7 cellular contexts compared by ENCODE assay signal in genomic region chrX:148501121-148502066, GRCh38. TPM values are rescaled to one million over a fixed set of nuclear protein-coding genes. Genes with fewer than 3 reads are reported as not detected.
DNase-seq lines count a peak whose midpoint lies in the region; ATAC-seq and TF ChIP-seq lines count a peak whose summit lies in the region.

No MANE protein-coding gene starts in this region.

- H3K9me2 ChIP-seq in MM.1S (replicated peaks; ENCODE audit: insufficient read depth, low read length): no peaks in the 10 kb centered on the region

- H3K27ac ChIP-seq in MM.1S (ENCODE audit: low read length) (no peak overlapping the region), body of pancreas (no peak overlapping the region), thyroid gland (no peak overlapping the region)

- H3K36me3 ChIP-seq in MM.1S (replicated peaks; ENCODE audit: insufficient read depth, low read length) (no peaks in the 10 kb centered on the region), body of pancreas (replicated peaks in 1 of 2; ENCODE audit: insufficient read depth in 1 of 2, low read depth in 2 of 2) (no peaks in the 10 kb centered on the region), thyroid gland (no peaks in the 10 kb centered on the region)

- peak overlapping the region; percentile 55 for H3K4me3 ChIP-seq in MM.1S (ENCODE audit: low read length)
- H3K4me3 ChIP-seq in body of pancreas: no peak overlapping the region
- H3K4me3 ChIP-seq in lower leg skin (ENCODE audit: low read depth, poor library complexity, severe bottlenecking): peak overlapping the region; percentile 20
- peak overlapping the region in 2 of 3 donors; percentile 5 to 21 for H3K4me3 ChIP-seq in thyroid gland (replicated peaks in 1 of 3)

- in situ Hi-C loops in GM13976 (cut with MboI; ENCODE audit: low sequenced_read_pairs, unreplicated experiment): no loop called here

- no peaks in the 10 kb centered on the region for H3K79me2 ChIP-seq in MM.1S (ENCODE audit: low read length)

- no peaks in the 10 kb centered on the region for H3K27me3 ChIP-seq in MM.1S (replicated peaks; ENCODE audit: insufficient read depth, low read length)
- H3K27me3 ChIP-seq in body of pancreas: no peaks in the 10 kb centered on the region
- peaks cover 6% of the 10 kb centered on the region for H3K27me3 ChIP-seq in thyroid gland

- 4 to 10% methylated on average over 20 to 42 of the region's 60 CpGs for WGBS in body of pancreas, 2 donors
- 7 to 54% methylated on average over 22 to 60 of the region's 60 CpGs for WGBS in lower leg skin, 2 donors
- 8 to 20% methylated on average over 5 to 10 of the region's 60 CpGs for WGBS in thyroid gland, 2 donors

- intact Hi-C loops in body of pancreas (cut with DNase I) (no loop called here), lower leg skin (cut with DNase I; ENCODE audit: low total_unique reads) (no loop called here), thyroid gland (cut with DNase I) (no loop called here)

- H3F3A ChIP-seq in MM.1S (ENCODE audit: insufficient read depth, low read length): no peaks in the 10 kb centered on the region

- H4K20me1 ChIP-seq in MM.1S (ENCODE audit: insufficient read depth, low read length): no peaks in the 10 kb centered on the region

- no peak for TF ChIP-seq POLR2A in body of pancreas (IDR thresholded peaks at IDR 0.05)
- no peak for TF ChIP-seq POLR2A in lower leg skin (IDR thresholded peaks at IDR 0.05)
- no peak for TF ChIP-seq POLR2A in thyroid gland (IDR thresholded peaks at IDR 0.05)

- TF ChIP-seq CTCF in MM.1S (IDR thresholded peaks at IDR 0.05; ENCODE audit: low read length): no peak
- no peak for TF ChIP-seq CTCF in body of pancreas (IDR thresholded peaks at IDR 0.05)
- TF ChIP-seq CTCF in lower leg skin (IDR thresholded peaks at IDR 0.05): no peak
- no peak for TF ChIP-seq CTCF in thyroid gland (IDR thresholded peaks at IDR 0.05)
- no peak for TF ChIP-seq CTCF in GM13976 (IDR thresholded peaks at IDR 0.05; ENCODE audit: borderline replicate concordance, control extremely low read depth, extremely low read depth, insufficient read depth, missing control alignments)

- peak overlapping the region; percentile 30 for H2AFZ ChIP-seq in MM.1S (ENCODE audit: low read length)

- peak; percentile 17 for ATAC-seq in GM19351 (IDR thresholded peaks at IDR 0.05; ENCODE audit: unreplicated experiment)
- ATAC-seq in body of pancreas: peak; percentile 15

- DNase-seq in MM.1S (peak; percentile 11), body of pancreas (no peak), lower leg skin (ENCODE audit: low spot score in 2 of 2) (no peak), thyroid gland (peak in 1 of 2 donors; percentile 5), NCI-H2171 (lab: John Stamatoyannopoulos, UW) (no peak), GM13976 (ENCODE audit: low spot score) (no peak)

- peak overlapping the region; percentile 77 for H3K4me2 ChIP-seq in MM.1S (ENCODE audit: low read depth, low read length)

- no peaks in the 10 kb centered on the region for H3K4me1 ChIP-seq in MM.1S (ENCODE audit: low read length)
- peaks cover 11% of the 10 kb centered on the region for H3K4me1 ChIP-seq in body of pancreas
- H3K4me1 ChIP-seq in thyroid gland: peaks cover 0 to 8% of the 10 kb centered on the region in 2 donors

- H3K9ac ChIP-seq in MM.1S (ENCODE audit: low read length): no peak overlapping the region; the same call in 1 of the 2 replicates

- H3K9me3 ChIP-seq in MM.1S (replicated peaks; ENCODE audit: insufficient read depth, low read length) (no peaks in the 10 kb centered on the region), body of pancreas (no peaks in the 10 kb centered on the region), thyroid gland (no peaks in the 10 kb centered on the region)

RNA-seq across cellular contexts. Expression of gene AFF2, which starts 1.0 kb away (rescaled TPM):
- total RNA-seq in body of pancreas (1 to 10 TPM in 1 of 2 donors, under 1 TPM in 1; 0.99 to 2.1 TPM), lower leg skin (1 to 10 TPM; 1.1 to 6.4 (median 2.5) TPM), thyroid gland (1 to 10 TPM; 3.7 to 6.5 (median 4.4) TPM)

Comparison
In these comparisons a context has a peak if more than half of its experiments do, and no peak if none do; other contexts are left out.
1. H3K4me3 ChIP-seq: peak in MM.1S (single experiment), lower leg skin (single experiment) and thyroid gland (2 of 3); none in body of pancreas (0 of 2).